ENCODE assay signal across 18 cellular contexts in the genomic region with DNA sequence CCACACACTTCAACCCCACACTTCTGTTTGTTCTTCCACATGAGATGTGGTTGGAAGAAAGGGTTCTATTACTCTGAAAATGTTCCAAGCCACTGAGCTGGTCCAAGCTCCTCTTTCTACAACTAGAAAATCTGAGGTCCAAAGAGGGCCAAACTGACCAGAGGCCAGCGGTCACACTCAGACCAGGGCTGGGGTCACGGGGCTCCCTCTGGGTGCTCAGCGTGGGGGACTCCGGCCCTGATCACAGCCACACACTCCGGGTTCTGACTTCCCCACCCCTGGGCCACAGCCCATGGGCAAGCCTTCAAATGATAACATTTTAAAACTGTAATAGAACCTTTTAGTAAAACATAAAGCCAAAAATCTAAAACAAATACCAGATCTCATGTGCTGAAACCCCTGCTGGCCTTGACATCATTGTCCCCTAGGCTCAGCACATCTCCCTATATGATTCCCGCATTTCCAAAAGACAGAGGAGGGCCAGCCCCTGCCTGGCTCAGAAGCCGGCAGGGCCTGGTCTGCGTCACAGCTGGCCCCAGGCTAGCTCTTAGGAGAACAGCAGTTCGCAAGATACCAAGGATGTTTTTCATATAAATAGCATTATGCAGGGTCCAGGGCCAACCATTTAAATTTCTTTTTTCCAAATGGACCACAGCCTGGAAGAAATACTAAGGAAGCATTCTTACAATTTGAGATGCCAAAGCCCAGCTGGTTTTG. TPM values are rescaled to one million over a fixed set of nuclear protein-coding genes. Genes with fewer than 3 reads are reported as not detected.
DNase-seq lines count a peak whose midpoint lies in the region; ATAC-seq, FAIRE-seq and TF ChIP-seq lines count a peak whose summit lies in the region.
"Had no signal": no experiment of that assay in that cellular context is flagged by ENCODE, and none has a peak within 500 bp of the region (broad histone marks: within the 10 kb centered on the region; RNA-seq: fewer than 3 reads in every experiment).

No MANE protein-coding gene starts in this region.

- intact Hi-C loops in CD8-positive, alpha-beta T cell (cut with DNase I, micrococcal nuclease) = no loop called here
- intact Hi-C loops in kidney (cut with DNase I) = no loop called here

- no peaks in the 10 kb centered on the region for H3K9me3 Mint-ChIP-seq in CD8-positive, alpha-beta T cell
- no peaks in the 10 kb centered on the region for H3K9me3 Mint-ChIP-seq in T-cell
- H3K9me3 Mint-ChIP-seq: activated CD4-positive, alpha-beta T cell treated with anti-CD3 and anti-CD28 coated beads, Interleukin-2, amount 10 ng/mL, durations not matched to agents 24 days and 14 days had no signal

- H3K36me3 ChIP-seq in CD8-positive, alpha-beta T cell (ENCODE audit: insufficient read depth, low read length) = no peaks in the 10 kb centered on the region
- H3K36me3 ChIP-seq in kidney (ENCODE audit: control insufficient read depth in 1 of 2, insufficient read depth in 2 of 2, low read length in 2 of 2) (no peaks in the 10 kb centered on the region), skeletal muscle tissue (ENCODE audit: control insufficient read depth in 3 of 3, insufficient read depth in 3 of 3, low read length in 3 of 3) (no peaks in the 10 kb centered on the region)
- H3K36me3 ChIP-seq: brain microvascular endothelial cell, heart left ventricle had no signal

- CTCF ChIA-PET in CD8-positive, alpha-beta T cell (lab: Charles Lee) = interaction anchor here (1.0 to 6.0 kb wide), 4 partner anchors 12 to 121 kb away, joined by 3 to 57 read pairs (median 5); no protein-coding TSS in a partner anchor
- CTCF ChIA-PET in T-cell (lab: Charles Lee) = interaction anchor here in 1 of 2 donors (0.7 kb wide), 1 partner anchor 11 kb away, joined by 3 read pairs; no protein-coding TSS in a partner anchor

- no peaks in the 10 kb centered on the region for H3K27me3 ChIP-seq in CD8-positive, alpha-beta T cell (ENCODE audit: insufficient read depth, low read length)
- peaks cover 24 to 38% (median 33%) of the 10 kb centered on the region in 3 donors for H3K27me3 ChIP-seq in skeletal muscle tissue (ENCODE audit: control insufficient read depth in 3 of 3, insufficient read depth in 3 of 3, low read length in 3 of 3)
- H3K27me3 ChIP-seq: brain microvascular endothelial cell had no signal

- ATAC-seq in CD8-positive, alpha-beta T cell = no peak
- ATAC-seq in T-cell (replicated peaks in 1 of 4) = no peak
- no peak for ATAC-seq in HG03135 (IDR thresholded peaks at IDR 0.05; ENCODE audit: unreplicated experiment)
- ATAC-seq: GM12878, K562, left colon had no signal

- H3K9ac ChIP-seq in kidney (ENCODE audit: low read length in 2 of 2) (no peak overlapping the region), skeletal muscle tissue (ENCODE audit: low read depth in 1 of 3, low read length in 3 of 3) (no peak overlapping the region)

- POLR2A ChIA-PET in CD8-positive, alpha-beta T cell (lab: Charles Lee) = interaction anchor here (0.5 kb wide), 1 partner anchor 183 kb away, joined by 3 read pairs; no protein-coding TSS in a partner anchor
- POLR2A ChIA-PET in T-cell (lab: Charles Lee) = no interaction called here

- peak overlapping the region; percentile 4 for H3K27ac Mint-ChIP-seq in CD8-positive, alpha-beta T cell
- H3K27ac Mint-ChIP-seq in T-cell = peak overlapping the region in 1 of 2 donors; percentile 68
- H3K27ac Mint-ChIP-seq: activated CD4-positive, alpha-beta T cell treated with anti-CD3 and anti-CD28 coated beads, Interleukin-2, amount 10 ng/mL, durations not matched to agents 24 days and 14 days had no signal

- no peaks in the 10 kb centered on the region for H3K36me3 Mint-ChIP-seq in CD8-positive, alpha-beta T cell
- no peaks in the 10 kb centered on the region for H3K36me3 Mint-ChIP-seq in T-cell

- no peaks in the 10 kb centered on the region for H3K27me3 Mint-ChIP-seq in CD8-positive, alpha-beta T cell (ENCODE audit: low read depth)
- H3K27me3 Mint-ChIP-seq in T-cell = peaks cover 0 to 1% of the 10 kb centered on the region in 2 donors

- H3K4me1 ChIP-seq in CD8-positive, alpha-beta T cell (ENCODE audit: insufficient read depth, low read length) = peaks cover 48% of the 10 kb centered on the region
- H3K4me1 ChIP-seq in kidney (ENCODE audit: control insufficient read depth in 1 of 2, insufficient read depth in 1 of 2, low read depth in 1 of 2, low read length in 2 of 2) (peaks cover 0 to 2% of the 10 kb centered on the region in 2 donors), skeletal muscle tissue (ENCODE audit: control insufficient read depth in 3 of 3, insufficient read depth in 3 of 3, low read length in 3 of 3) (peaks cover 0 to 8% (median 7%) of the 10 kb centered on the region in 3 donors)

- peaks cover 41% of the 10 kb centered on the region for H3K4me1 Mint-ChIP-seq in CD8-positive, alpha-beta T cell (ENCODE audit: low read depth)
- peaks cover 42 to 50% (median 46%) of the 10 kb centered on the region in 3 donors for H3K4me1 Mint-ChIP-seq in T-cell

- H3K9me3 ChIP-seq in CD8-positive, alpha-beta T cell (ENCODE audit: low read length) = no peaks in the 10 kb centered on the region
- H3K9me3 ChIP-seq in kidney (ENCODE audit: control insufficient read depth in 1 of 2, low read length in 2 of 2) (no peaks in the 10 kb centered on the region), skeletal muscle tissue (ENCODE audit: control insufficient read depth in 3 of 3, low read length in 3 of 3) (no peaks in the 10 kb centered on the region)
- H3K9me3 ChIP-seq: heart left ventricle had no signal

- no peak for DNase-seq in CD8-positive, alpha-beta T cell
- DNase-seq in astrocyte of the hippocampus (ENCODE audit: low read depth, low spot score) (peak; percentile 46), kidney (peak; percentile 86), T-cell (no peak), superior temporal gyrus (ENCODE audit: extremely low spot score) (no peak), HK-2 (ENCODE audit: unreplicated experiment) (no peak)
- DNase-seq: activated CD4-positive, alpha-beta T cell treated with anti-CD3 and anti-CD28 coated beads, Interleukin-2, amount 10 ng/mL, durations not matched to agents 24 days and 14 days; brain microvascular endothelial cell; left colon; NCI-H1436; NCI-H510A treated with DMSO at 0.1 percent for 48 hours had no signal

- no peak for TF ChIP-seq CTCF in CD8-positive, alpha-beta T cell (IDR thresholded peaks at IDR 0.05)
- TF ChIP-seq CTCF in kidney (IDR thresholded peaks at IDR 0.05; ENCODE audit: borderline replicate concordance, extremely low read depth, insufficient read depth) = no peak

- no peak overlapping the region for H3K4me3 ChIP-seq in CD8-positive, alpha-beta T cell (ENCODE audit: low read depth, low read length)
- H3K4me3 ChIP-seq in kidney (ENCODE audit: low read length in 2 of 2) = no peak overlapping the region
- no peak overlapping the region for H3K4me3 ChIP-seq in skeletal muscle tissue (ENCODE audit: low read length in 3 of 3)
- H3K4me3 ChIP-seq: GM12878, heart left ventricle, K562 had no signal

- no peak for FAIRE-seq in kidney (lab: Jason Lieb, UNC)
- FAIRE-seq: GM12878, K562 had no signal

- no peak overlapping the region for H3K4me3 Mint-ChIP-seq in CD8-positive, alpha-beta T cell
- H3K4me3 Mint-ChIP-seq in T-cell = no peak overlapping the region
- H3K4me3 Mint-ChIP-seq: activated CD4-positive, alpha-beta T cell treated with anti-CD3 and anti-CD28 coated beads, Interleukin-2, amount 10 ng/mL, durations not matched to agents 24 days and 14 days had no signal

- no peak overlapping the region for H3K27ac ChIP-seq in CD8-positive, alpha-beta T cell (ENCODE audit: low read depth, low read length)
- H3K27ac ChIP-seq in kidney (ENCODE audit: low read depth in 2 of 2, low read length in 2 of 2) (peak overlapping the region in 1 of 2 donors; percentile 72), skeletal muscle tissue (ENCODE audit: low read depth, low read length) (peak overlapping the region; percentile 58)
- H3K27ac ChIP-seq: brain microvascular endothelial cell had no signal

RNA-seq across cellular contexts. Expression of gene CRYGN, which starts 3.3 kb away (rescaled TPM):
- total RNA-seq in CD8-positive, alpha-beta T cell = not detected
- total RNA-seq in kidney (0.22 TPM), skeletal muscle tissue (not detected), T-cell (1 to 10 TPM in 2 of 5 donors, under 1 TPM in 1, not detected in 2; 0.98 to 1.8 (median 1.0) TPM)
- polyA plus RNA-seq in kidney (ENCODE audit: insufficient read depth, low read depth, low replicate concordance) = not detected
- total RNA-seq: activated CD4-positive, alpha-beta T cell treated with anti-CD3 and anti-CD28 coated beads, Interleukin-2, amount 10 ng/mL, durations not matched to agents 24 days and 14 days; GM12878; K562; T-helper 1 cell treated with Interleukin-12 subunit alpha and Interleukin-12 subunit beta and Interleukin-4 antibody, amounts not matched to agents 30 ng/mL and 1 ng/mL, for 36 hours; ureter had no signal
- polyA plus RNA-seq: GM12878, K562 had no signal

RNA-seq across cellular contexts. Expression of gene WDR86, which starts 26.8 kb away (rescaled TPM):
- 1 to 10 TPM; 5.7 to 6.5 TPM for total RNA-seq in CD8-positive, alpha-beta T cell
- total RNA-seq in kidney = 5.9 TPM
- 1.8 TPM for polyA plus RNA-seq in kidney (ENCODE audit: insufficient read depth, low read depth, low replicate concordance)
- 4.7 TPM for total RNA-seq in skeletal muscle tissue
- 10 to 100 TPM in 3 of 5 donors, 1 to 10 TPM in 2; 3.1 to 26.0 (median 10.1) TPM for total RNA-seq in T-cell
- total RNA-seq: activated CD4-positive, alpha-beta T cell treated with anti-CD3 and anti-CD28 coated beads, Interleukin-2, amount 10 ng/mL, durations not matched to agents 24 days and 14 days; GM12878; K562; T-helper 1 cell treated with Interleukin-12 subunit alpha and Interleukin-12 subunit beta and Interleukin-4 antibody, amounts not matched to agents 30 ng/mL and 1 ng/mL, for 36 hours had no signal
- polyA plus RNA-seq: heart left ventricle had no signal

Comparison
In these comparisons a context has a peak if more than half of its experiments do, and no peak if none do; other contexts are left out.
1. DNase-seq: peak in astrocyte of the hippocampus (single experiment) and kidney (single experiment); none in CD8-positive, alpha-beta T cell (0 of 7), T-cell (0 of 34), superior temporal gyrus (single experiment) and HK-2 (single experiment).